9 cellular contexts compared by ENCODE assay signal in the genomic region with DNA sequence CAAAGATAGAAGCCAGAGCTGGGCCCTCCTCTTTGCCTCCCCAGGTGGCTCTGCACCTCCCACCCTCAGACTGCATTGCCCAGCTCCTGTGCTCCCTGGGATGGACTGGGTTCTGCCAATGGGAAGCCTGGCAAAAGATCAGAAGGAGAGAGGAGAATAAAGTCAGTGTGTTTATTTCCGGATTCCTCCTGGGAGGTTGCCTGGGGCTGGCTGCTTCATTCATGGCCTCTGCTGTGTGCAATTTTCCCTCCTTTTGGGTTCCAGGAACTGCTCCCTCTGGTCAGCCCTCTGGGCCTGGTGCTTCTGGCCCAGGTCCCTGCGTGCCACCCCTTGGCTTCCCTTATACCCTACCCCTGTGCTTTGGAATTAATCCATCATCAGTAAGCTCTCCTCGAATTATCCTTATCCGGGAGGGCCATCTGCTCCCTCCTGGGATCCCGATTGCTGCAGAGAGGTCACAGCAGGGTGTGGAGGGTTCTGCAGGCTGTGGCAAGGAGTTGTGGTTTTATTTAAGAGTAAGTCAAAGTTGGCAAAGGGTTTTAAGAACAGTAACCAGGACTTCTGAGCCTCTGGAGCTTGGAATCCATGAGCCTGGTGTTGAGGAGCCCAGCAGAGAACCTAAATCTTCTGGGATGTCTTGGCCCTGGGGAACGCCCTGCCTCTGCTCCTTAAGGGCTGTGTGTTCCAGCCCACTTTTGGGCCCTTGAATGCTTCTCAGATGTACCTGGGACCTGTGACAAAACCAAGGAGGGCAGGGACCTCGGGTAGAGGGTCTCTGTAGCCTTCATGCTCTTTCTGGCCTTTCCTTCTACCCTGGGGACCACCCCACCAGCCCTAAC. TPM values are rescaled to one million over a fixed set of nuclear protein-coding genes. Genes with fewer than 3 reads are reported as not detected.
DNase-seq lines count a peak whose midpoint lies in the region; ATAC-seq and TF ChIP-seq lines count a peak whose summit lies in the region.
"Had no signal": no experiment of that assay in that cellular context is flagged by ENCODE, and none has a peak within 500 bp of the region (broad histone marks: within the 10 kb centered on the region; RNA-seq: fewer than 3 reads in every experiment).

No MANE protein-coding gene starts in this region.

- no peak for TF ChIP-seq CTCF in esophagus squamous epithelium (IDR thresholded peaks at IDR 0.05)
- TF ChIP-seq CTCF in GM13977 (IDR thresholded peaks at IDR 0.05; ENCODE audit: extremely low read depth, insufficient read depth, missing control alignments) = no peak

- no peaks in the 10 kb centered on the region for H3K36me3 ChIP-seq in esophagus squamous epithelium

- H3K4me1 ChIP-seq in esophagus squamous epithelium = peaks cover 0 to 28% (median 20%) of the 10 kb centered on the region in 3 donors

- in situ Hi-C loops in GM13977 (cut with MboI; ENCODE audit: low pct_unique_long_range_greater_than_20kb, low sequenced_read_pairs, unreplicated experiment) = no loop called here

- H3K4me3 ChIP-seq in esophagus squamous epithelium = no peak overlapping the region

- intact Hi-C loops in esophagus squamous epithelium (cut with DNase I) = no loop called here

- no peaks in the 10 kb centered on the region for H3K27me3 ChIP-seq in esophagus squamous epithelium

- WGBS in esophagus squamous epithelium, 2 donors = 35 to 43% methylated on average over 3 to 4 of the region's 7 CpGs

- ATAC-seq in GM21528 (IDR thresholded peaks at IDR 0.05; ENCODE audit: low FRiP score, unreplicated experiment) = no peak

- DNase-seq in DMS 273 treated with DMSO at 0.1 percent for 48 hours (lab: John Stamatoyannopoulos, UW) (peak; percentile 92), RPMI7951 (ENCODE audit: low read depth) (peak; percentile 99), esophagus squamous epithelium (lab: John Stamatoyannopoulos, UW) (no peak), pons (ENCODE audit: low spot score) (peak; percentile 29), GM13977 (ENCODE audit: low spot score) (no peak), NCI-H1930 (lab: John Stamatoyannopoulos, UW) (no peak), NCI-H187 treated with DMSO at 0.1 percent for 48 hours (lab: John Stamatoyannopoulos, UW) (no peak)
- DNase-seq: activated CD8-positive, alpha-beta memory T cell treated with anti-CD3 and anti-CD28 coated beads, Interleukin-2, amount 50 U/mL, for 48 hours had no signal

- no peak for TF ChIP-seq POLR2A in esophagus squamous epithelium (IDR thresholded peaks at IDR 0.05)

- no peaks in the 10 kb centered on the region for H3K9me3 ChIP-seq in esophagus squamous epithelium

- H3K27ac ChIP-seq in esophagus squamous epithelium = peak overlapping the region; percentile 64 to 80 (median 68)

RNA-seq across cellular contexts. Expression of a gene that starts 8.2 kb away (rescaled TPM):
- 667 and 839 TPM in 2 replicates for total RNA-seq in RPMI7951 (2014; rRNA removed; shearing (Covaris generic))
- total RNA-seq in esophagus squamous epithelium = 100 to 1,000 TPM in 2 of 4 donors, 10 to 100 TPM in 1, 1 to 10 TPM in 1; 4.5 to 210 (median 92.7) TPM

RNA-seq across cellular contexts. Expression of a gene that starts 38.1 kb away (rescaled TPM):
- 76.9 and 80.5 TPM in 2 replicates for total RNA-seq in RPMI7951 (2014; rRNA removed; shearing (Covaris generic))
- 10 to 100 TPM; 10.0 to 21.7 (median 16.9) TPM for total RNA-seq in esophagus squamous epithelium

Comparison
In these comparisons a context has a peak if more than half of its experiments do, and no peak if none do; other contexts are left out.
1. DNase-seq: peak in DMS 273 treated with DMSO at 0.1 percent for 48 hours (single experiment), RPMI7951 (single experiment) and pons (single experiment); none in esophagus squamous epithelium (single experiment), GM13977 (single experiment), NCI-H1930 (0 of 2) and NCI-H187 treated with DMSO at 0.1 percent for 48 hours (single experiment).